In the genomic region with DNA sequence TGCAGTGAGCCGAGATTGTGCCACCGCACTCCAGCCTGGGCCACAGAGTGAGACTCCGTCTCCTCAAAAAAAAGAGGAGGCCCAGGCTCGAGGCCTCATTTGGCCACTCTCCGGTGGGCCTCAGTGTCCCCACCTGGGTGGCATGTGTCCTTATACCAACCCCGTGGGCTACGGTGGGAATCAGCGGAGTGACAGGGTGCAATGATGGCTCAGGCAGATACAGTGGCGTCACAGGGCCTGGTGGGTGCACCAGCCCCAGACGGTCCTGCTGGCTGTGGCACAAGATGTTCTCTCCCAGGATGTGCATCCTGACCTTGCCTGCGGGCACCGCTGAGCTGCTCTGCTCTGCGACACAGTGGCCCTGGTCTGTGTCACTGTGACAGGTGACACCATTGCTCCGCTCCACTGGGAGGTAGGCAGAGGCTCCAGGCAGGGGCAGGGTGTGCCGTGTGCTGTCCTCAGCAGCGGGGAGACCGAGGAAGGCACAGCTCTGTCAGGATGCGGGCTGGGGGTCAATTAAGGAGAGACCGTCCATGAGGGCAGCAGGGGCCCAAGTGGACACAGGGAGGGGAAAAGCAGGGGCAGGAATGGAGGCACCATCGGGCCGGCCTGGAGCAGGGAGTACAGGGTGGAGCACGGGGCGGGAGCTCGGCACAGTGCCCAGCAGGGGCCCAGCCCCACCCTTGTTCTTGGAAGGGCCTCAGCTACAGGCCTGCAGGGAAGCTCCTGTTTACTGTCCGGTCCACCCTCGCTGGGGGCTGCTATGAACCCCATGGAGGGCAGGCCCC, we compare ENCODE assay signal across 2 cellular contexts.
TF ChIP-seq lines count a peak whose summit lies in the region.

No MANE protein-coding gene starts in this region.

TF ChIP-seq in IMR-90, 13 proteins besides CTCF, POLR2A, EP300 and RAD21:
- TF ChIP-seq MXI1 (IDR thresholded peaks at IDR 0.05; ENCODE audit: borderline replicate concordance, low read depth, low read length) (no peak), FOS (IDR thresholded peaks at IDR 0.05; ENCODE audit: low read depth, low read length) (no peak), RCOR1 (IDR thresholded peaks at IDR 0.05; ENCODE audit: insufficient replicate concordance, low read length) (no peak), CHD1 (IDR thresholded peaks at IDR 0.05; ENCODE audit: low read depth, low read length) (no peak), NFE2L2 (IDR thresholded peaks at IDR 0.05; ENCODE audit: low read depth, low read length) (no peak), RFX5 (IDR thresholded peaks at IDR 0.05; ENCODE audit: low read depth, low read length) (no peak), MAZ (IDR thresholded peaks at IDR 0.05; ENCODE audit: borderline replicate concordance, low read depth, low read length) (no peak), SMC3 (IDR thresholded peaks at IDR 0.05; ENCODE audit: low read depth, low read length) (no peak), MAFK (IDR thresholded peaks at IDR 0.05; ENCODE audit: low read depth, low read length) (no peak), BHLHE40 (IDR thresholded peaks at IDR 0.05; ENCODE audit: low read depth, low read length) (no peak)
- TF ChIP-seq, protein P1, sequence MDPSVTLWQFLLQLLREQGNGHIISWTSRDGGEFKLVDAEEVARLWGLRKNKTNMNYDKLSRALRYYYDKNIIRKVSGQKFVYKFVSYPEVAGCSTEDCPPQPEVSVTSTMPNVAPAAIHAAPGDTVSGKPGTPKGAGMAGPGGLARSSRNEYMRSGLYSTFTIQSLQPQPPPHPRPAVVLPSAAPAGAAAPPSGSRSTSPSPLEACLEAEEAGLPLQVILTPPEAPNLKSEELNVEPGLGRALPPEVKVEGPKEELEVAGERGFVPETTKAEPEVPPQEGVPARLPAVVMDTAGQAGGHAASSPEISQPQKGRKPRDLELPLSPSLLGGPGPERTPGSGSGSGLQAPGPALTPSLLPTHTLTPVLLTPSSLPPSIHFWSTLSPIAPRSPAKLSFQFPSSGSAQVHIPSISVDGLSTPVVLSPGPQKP (IDR thresholded peaks at IDR 0.05; ENCODE audit: borderline replicate concordance, low read depth, low read length), result no peak
- TF ChIP-seq, protein P2, sequence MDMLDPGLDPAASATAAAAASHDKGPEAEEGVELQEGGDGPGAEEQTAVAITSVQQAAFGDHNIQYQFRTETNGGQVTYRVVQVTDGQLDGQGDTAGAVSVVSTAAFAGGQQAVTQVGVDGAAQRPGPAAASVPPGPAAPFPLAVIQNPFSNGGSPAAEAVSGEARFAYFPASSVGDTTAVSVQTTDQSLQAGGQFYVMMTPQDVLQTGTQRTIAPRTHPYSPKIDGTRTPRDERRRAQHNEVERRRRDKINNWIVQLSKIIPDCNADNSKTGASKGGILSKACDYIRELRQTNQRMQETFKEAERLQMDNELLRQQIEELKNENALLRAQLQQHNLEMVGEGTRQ (IDR thresholded peaks at IDR 0.05; ENCODE audit: low read depth, low read length), result no peak

TF ChIP-seq in K562, 482 proteins besides CTCF, POLR2A, EP300 and RAD21:
- TF ChIP-seq PHB (CRISPR knock-in tag; IDR thresholded peaks at IDR 0.05) (no peak), ETV6 (IDR thresholded peaks at IDR 0.05; ENCODE audit: borderline replicate concordance in 1 of 2, low read depth in 2 of 2, low read length in 1 of 2) (no peak), ETV6 (CRISPR knock-in tag; IDR thresholded peaks at IDR 0.05; ENCODE audit: borderline replicate concordance) (no peak), NFIC (IDR thresholded peaks at IDR 0.05) (peak; percentile 64), ZNF263 (CRISPR knock-in tag; IDR thresholded peaks at IDR 0.05; ENCODE audit: borderline replicate concordance) (peak; percentile 78), CTBP1 (IDR thresholded peaks at IDR 0.05; ENCODE audit: borderline replicate concordance) (peak; percentile 20; the same call in 1 of the 2 replicates), ZBTB7A (IDR thresholded peaks at IDR 0.05; ENCODE audit: borderline replicate concordance, control insufficient read depth, low read depth, low read length) (0 out of 2 replicates have a peak, but pooled peaks have one; percentile 3)
- TF ChIP-seq, protein P3, sequence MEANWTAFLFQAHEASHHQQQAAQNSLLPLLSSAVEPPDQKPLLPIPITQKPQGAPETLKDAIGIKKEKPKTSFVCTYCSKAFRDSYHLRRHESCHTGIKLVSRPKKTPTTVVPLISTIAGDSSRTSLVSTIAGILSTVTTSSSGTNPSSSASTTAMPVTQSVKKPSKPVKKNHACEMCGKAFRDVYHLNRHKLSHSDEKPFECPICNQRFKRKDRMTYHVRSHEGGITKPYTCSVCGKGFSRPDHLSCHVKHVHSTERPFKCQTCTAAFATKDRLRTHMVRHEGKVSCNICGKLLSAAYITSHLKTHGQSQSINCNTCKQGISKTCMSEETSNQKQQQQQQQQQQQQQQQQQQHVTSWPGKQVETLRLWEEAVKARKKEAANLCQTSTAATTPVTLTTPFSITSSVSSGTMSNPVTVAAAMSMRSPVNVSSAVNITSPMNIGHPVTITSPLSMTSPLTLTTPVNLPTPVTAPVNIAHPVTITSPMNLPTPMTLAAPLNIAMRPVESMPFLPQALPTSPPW (CRISPR knock-in tag; IDR thresholded peaks at IDR 0.05), result peak; percentile 22; the same call in 1 of the 2 replicates
